Comparison of ENCODE assay signal across 13 cellular contexts in genomic region chr16:57128787-57129389, GRCh38. TPM values are rescaled to one million over a fixed set of nuclear protein-coding genes. Genes with fewer than 3 reads are reported as not detected.
DNase-seq lines count a peak whose midpoint lies in the region; ATAC-seq and TF ChIP-seq lines count a peak whose summit lies in the region.
"Had no signal": no experiment of that assay in that cellular context is flagged by ENCODE, and none has a peak within 500 bp of the region (broad histone marks: within the 10 kb centered on the region; RNA-seq: fewer than 3 reads in every experiment).

No MANE protein-coding gene starts in this region.

- peak; percentile 57 for ATAC-seq in GM18502 (IDR thresholded peaks at IDR 0.05; ENCODE audit: poor library complexity, unreplicated experiment)
- ATAC-seq: gastrocnemius medialis, right lobe of liver had no signal

- CTCF ChIA-PET in activated naive CD4-positive, alpha-beta T cell treated with anti-CD3 and anti-CD28 coated beads, Interleukin-2, amount 10 ng/mL, durations not matched to agents 7 days and 5 days (lab: Charles Lee) = interaction anchor here (0.6 to 2.8 kb wide), 7 partner anchors 10 to 57 kb away, joined by 3 to 13 read pairs (median 3); partner anchors contain the start of gene CPNE2

- intact Hi-C loops in uterus (cut with DNase I; ENCODE audit: low total_unique reads) = no loop called here

- H3K27me3 Mint-ChIP-seq in activated naive CD4-positive, alpha-beta T cell treated with anti-CD3 and anti-CD28 coated beads, Interleukin-2, amount 10 ng/mL, durations not matched to agents 7 days and 5 days = no peaks in the 10 kb centered on the region

- no peaks in the 10 kb centered on the region for H3K36me3 ChIP-seq in uterus
- H3K36me3 ChIP-seq: right lobe of liver had no signal

- peak overlapping the region; percentile 91 for H3K27ac Mint-ChIP-seq in activated naive CD4-positive, alpha-beta T cell treated with anti-CD3 and anti-CD28 coated beads, Interleukin-2, amount 10 ng/mL, durations not matched to agents 7 days and 5 days
- H3K27ac Mint-ChIP-seq: mesothelial cell of epicardium had no signal

- H3K4me3 Mint-ChIP-seq in activated naive CD4-positive, alpha-beta T cell treated with anti-CD3 and anti-CD28 coated beads, Interleukin-2, amount 10 ng/mL, durations not matched to agents 7 days and 5 days = peak overlapping the region; percentile 16
- H3K4me3 Mint-ChIP-seq: mesothelial cell of epicardium had no signal

- no peaks in the 10 kb centered on the region for H3K4me1 ChIP-seq in uterus
- H3K4me1 ChIP-seq: gastrocnemius medialis, right lobe of liver had no signal

- H3K9me3 ChIP-seq in uterus = no peaks in the 10 kb centered on the region
- H3K9me3 ChIP-seq: gastrocnemius medialis, right lobe of liver had no signal

- H3K27me3 ChIP-seq in uterus = no peaks in the 10 kb centered on the region
- H3K27me3 ChIP-seq: gastrocnemius medialis, right lobe of liver had no signal

- no peak for TF ChIP-seq POLR2A in uterus (IDR thresholded peaks at IDR 0.05)

- in situ Hi-C loops in KBM-7 (cut with MboI; ENCODE audit: low pct_unique_long_range_greater_than_20kb, low sequenced_read_pairs) = no loop called here

- no peak overlapping the region for H3K27ac ChIP-seq in coronary artery
- no peak overlapping the region for H3K27ac ChIP-seq in uterus
- H3K27ac ChIP-seq: gastrocnemius medialis, right lobe of liver had no signal

- no peaks in the 10 kb centered on the region for H3K9me3 Mint-ChIP-seq in activated naive CD4-positive, alpha-beta T cell treated with anti-CD3 and anti-CD28 coated beads, Interleukin-2, amount 10 ng/mL, durations not matched to agents 7 days and 5 days
- H3K9me3 Mint-ChIP-seq: mesothelial cell of epicardium had no signal

- DNase-seq in activated CD4-positive, alpha-beta T cell treated with anti-CD3 and anti-CD28 coated beads for 1 hour = peak; percentile 13
- peak; percentile 66 for DNase-seq in activated naive CD4-positive, alpha-beta T cell treated with anti-CD3 and anti-CD28 coated beads, Interleukin-2, amount 10 ng/mL, durations not matched to agents 7 days and 5 days
- peak; percentile 55 for DNase-seq in stimulated activated CD4-positive, alpha-beta T cell treated with anti-CD3 and anti-CD28 coated beads, Interleukin-1b, Interleukin-23, amount 100 ng/mL, for 48 hours
- DNase-seq in coronary artery (ENCODE audit: low spot score) (no peak), KBM-7 (no peak), uterus (no peak), mucosa of gallbladder (ENCODE audit: low spot score) (no peak)
- DNase-seq: AML-193, gastrocnemius medialis, NCI-H1092 treated with DMSO at 0.1 percent for 48 hours, right lobe of liver had no signal

- TF ChIP-seq CTCF in coronary artery (IDR thresholded peaks at IDR 0.05) (no peak), uterus (IDR thresholded peaks at IDR 0.05) (no peak)

- H3K4me3 ChIP-seq in coronary artery = no peak overlapping the region
- no peak overlapping the region for H3K4me3 ChIP-seq in uterus
- H3K4me3 ChIP-seq: gastrocnemius medialis, right lobe of liver had no signal

- H3K36me3 Mint-ChIP-seq in activated naive CD4-positive, alpha-beta T cell treated with anti-CD3 and anti-CD28 coated beads, Interleukin-2, amount 10 ng/mL, durations not matched to agents 7 days and 5 days = peaks cover 9% of the 10 kb centered on the region

- H3K4me1 Mint-ChIP-seq in activated naive CD4-positive, alpha-beta T cell treated with anti-CD3 and anti-CD28 coated beads, Interleukin-2, amount 10 ng/mL, durations not matched to agents 7 days and 5 days = peaks cover 87% of the 10 kb centered on the region

RNA-seq across cellular contexts. Expression of gene CPNE2, which starts 36.5 kb away (rescaled TPM):
- total RNA-seq in uterus (10 to 100 TPM; 25.1 to 41.4 (median 40.6) TPM), mucosa of gallbladder (16.1 TPM)

RNA-seq across cellular contexts. Expression of gene PSME3IP1, which starts 57.0 kb away (rescaled TPM):
- total RNA-seq in uterus (100 to 1,000 TPM in 1 of 4 donors, 10 to 100 TPM in 3; 45.3 to 323 (median 75.1) TPM), mucosa of gallbladder (76.1 TPM)

RNA-seq across cellular contexts. Expression of gene RSPRY1, which starts 57.2 kb away (rescaled TPM):
- total RNA-seq in uterus (10 to 100 TPM; 27.9 to 77.7 (median 53.2) TPM), mucosa of gallbladder (49.6 TPM)

Comparison
In these comparisons a context has a peak if more than half of its experiments do, and no peak if none do; other contexts are left out.
1. DNase-seq: peak in activated CD4-positive, alpha-beta T cell treated with anti-CD3 and anti-CD28 coated beads for 1 hour (single experiment), activated naive CD4-positive, alpha-beta T cell treated with anti-CD3 and anti-CD28 coated beads, Interleukin-2, amount 10 ng/mL, durations not matched to agents 7 days and 5 days (single experiment) and stimulated activated CD4-positive, alpha-beta T cell treated with anti-CD3 and anti-CD28 coated beads, Interleukin-1b, Interleukin-23, amount 100 ng/mL, for 48 hours (single experiment); none in coronary artery (single experiment), KBM-7 (single experiment), uterus (0 of 2) and mucosa of gallbladder (single experiment).